Comparison of ENCODE assay signal across 9 cellular contexts in the genomic region with DNA sequence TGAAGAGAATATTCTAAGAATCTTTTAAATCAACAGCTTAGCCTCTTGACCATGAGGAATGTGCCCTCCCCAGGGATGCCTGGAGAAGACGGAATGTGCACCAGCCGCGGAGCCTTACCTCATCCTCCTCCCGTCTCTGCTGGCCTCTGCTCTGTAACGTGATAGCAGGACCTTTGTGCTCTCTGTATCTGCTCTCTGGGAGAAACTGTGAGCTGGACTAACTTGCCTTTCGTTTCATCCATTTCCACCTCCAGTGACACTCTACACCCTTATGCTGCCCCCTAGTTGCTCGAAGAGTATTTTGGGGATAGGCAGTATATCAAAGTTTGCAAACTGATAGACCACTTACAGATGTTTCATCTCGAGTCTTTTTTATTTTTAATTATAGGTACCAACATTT.
DNase-seq lines count a peak whose midpoint lies in the region; ATAC-seq and TF ChIP-seq lines count a peak whose summit lies in the region.
"Had no signal": no experiment of that assay in that cellular context is flagged by ENCODE, and none has a peak within 500 bp of the region (broad histone marks: within the 10 kb centered on the region; RNA-seq: fewer than 3 reads in every experiment).

No MANE protein-coding gene starts in this region.

- H3K27me3 ChIP-seq in thyroid gland: no peaks in the 10 kb centered on the region

- H3K9me3 ChIP-seq in thyroid gland: no peaks in the 10 kb centered on the region

- no peak overlapping the region for H3K4me3 ChIP-seq in thyroid gland (replicated peaks in 1 of 3)

- H3K36me3 ChIP-seq in thyroid gland: no peaks in the 10 kb centered on the region

- peak in 4 of 6 experiments; percentile 52 to 71 (median 63) for TF ChIP-seq CTCF in thyroid gland (IDR thresholded peaks at IDR 0.05)

- ATAC-seq in GM19351 (IDR thresholded peaks at IDR 0.05; ENCODE audit: unreplicated experiment): no peak

- intact Hi-C loops in thyroid gland (cut with DNase I): no loop called here

- DNase-seq in HPDE6-E6E7 (ENCODE audit: extremely low spot score) (peak; percentile 14), UCSD-AML1 (lab: John Stamatoyannopoulos, UW; ENCODE audit: unreplicated experiment) (peak; percentile 37), iPS DF 19.7 (ENCODE audit: low read depth, low spot score) (peak; percentile 72), thyroid gland (peak; percentile 93 to 95), COLO829 (ENCODE audit: low spot score) (no peak), NCI-H1436 (lab: John Stamatoyannopoulos, UW) (no peak)
- DNase-seq: activated naive CD4-positive, alpha-beta T cell treated with anti-CD3 and anti-CD28 coated beads, Interleukin-2, amount 10 ng/mL, durations not matched to agents 7 days and 5 days; NCI-H2171 had no signal

- H3K4me1 ChIP-seq in thyroid gland: peaks cover 25 to 34% of the 10 kb centered on the region in 2 donors

- peak overlapping the region; percentile 78 to 89 (median 86) for H3K27ac ChIP-seq in thyroid gland

- 8 to 9% methylated on average over 8 of the region's 8 CpGs for WGBS in thyroid gland, 2 donors

- peak in 1 of 2 donors; percentile 61 for TF ChIP-seq POLR2A in thyroid gland (IDR thresholded peaks at IDR 0.05)

Comparison
In these comparisons a context has a peak if more than half of its experiments do, and no peak if none do; other contexts are left out.
1. DNase-seq: peak in HPDE6-E6E7 (single experiment), UCSD-AML1 (single experiment), iPS DF 19.7 (single experiment) and thyroid gland (2 of 2); none in COLO829 (single experiment) and NCI-H1436 (single experiment).